ENCODE assay signal across 32 cellular contexts in the genomic region with DNA sequence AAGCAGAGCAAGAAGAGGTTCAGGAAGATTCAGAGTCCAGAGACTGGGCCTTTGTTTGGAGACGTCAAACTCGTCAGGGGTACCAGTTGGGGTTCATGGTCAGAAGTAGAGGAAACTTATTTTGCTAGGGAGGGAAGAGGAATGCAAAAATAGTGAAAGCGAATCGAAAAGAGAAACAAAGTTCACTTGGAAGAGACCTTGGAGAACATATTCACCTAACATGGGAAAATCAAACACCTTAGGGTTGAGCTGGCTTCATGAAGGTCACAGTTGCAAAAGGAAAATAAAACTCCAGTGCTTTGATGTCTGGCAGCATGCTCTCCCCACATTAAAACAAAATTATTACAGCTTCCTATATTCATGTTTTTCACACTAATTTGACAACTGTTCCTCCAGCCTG.
"Had no signal": no experiment of that assay in that cellular context is flagged by ENCODE, and none has a peak within 500 bp of the region (broad histone marks: within the 10 kb centered on the region; RNA-seq: fewer than 3 reads in every experiment).

No MANE protein-coding gene starts in this region.

- ATAC-seq: naive thymus-derived CD8-positive, alpha-beta T cell; natural killer cell treated with Interleukin-12 subunit alpha and Interleukin-12 subunit beta and Interleukin-15 and Interleukin-18, amount 100 ng/mL, for 72 hours; psoas muscle; right cardiac atrium; sciatic nerve; stimulated activated memory B cell treated with anti-CD40 and anti-IgM and Interleukin-4, amounts not matched to agents 10 μg/mL and 1 μg/mL and 100 μg/mL, for 72 hours; stimulated activated naive CD8-positive, alpha-beta T cell treated with anti-CD3 and anti-CD28 coated beads, Interleukin-15, amount 100 ng/mL, for 72 hours; stimulated activated naive CD8-positive, alpha-beta T cell treated with anti-CD3 and anti-CD28 coated beads, Interleukin-15, Interleukin-2, amounts not matched to agents 100 U/mL and 50 U/mL, for 24 hours; upper lobe of right lung had no signal

- H3K27ac Mint-ChIP-seq: naive thymus-derived CD8-positive, alpha-beta T cell; natural killer cell treated with Interleukin-12 subunit alpha and Interleukin-12 subunit beta and Interleukin-15 and Interleukin-18, amount 100 ng/mL, for 72 hours; nephron progenitor cell; neural progenitor cell; progenitor cell of endocrine pancreas; stimulated activated memory B cell treated with anti-CD40 and anti-IgM and Interleukin-4, amounts not matched to agents 10 μg/mL and 1 μg/mL and 100 μg/mL, for 72 hours; stimulated activated naive CD8-positive, alpha-beta T cell treated with anti-CD3 and anti-CD28 coated beads, Interleukin-15, amount 100 ng/mL, for 72 hours; type B pancreatic cell had no signal

- DNase-seq: naive thymus-derived CD8-positive, alpha-beta T cell; nephron progenitor cell; occipital lobe; ovary; posterior cingulate gyrus; psoas muscle; spleen; stimulated activated CD4-positive, alpha-beta T cell treated with anti-CD3 and anti-CD28 coated beads, Interleukin-12 subunit alpha, Interleukin-12 subunit beta, amount 100 ng/mL, for 4 hours; stimulated activated CD4-positive, alpha-beta T cell treated with anti-CD3 and anti-CD28 coated beads, Interleukin-1b, Interleukin-23, amount 100 ng/mL, for 48 hours; stimulated activated CD4-positive, alpha-beta T cell treated with anti-CD3 and anti-CD28 coated beads, Interleukin-4, amount 100 ng/mL, for 1 hour; stimulated activated CD4-positive, alpha-beta T cell treated with anti-CD3 and anti-CD28 coated beads, Interleukin-4, amount 100 ng/mL, for 4 hours; stimulated activated CD8-positive, alpha-beta memory T cell treated with anti-CD3 and anti-CD28 coated beads, Interleukin-4, amount 100 ng/mL, for 48 hours; stimulated activated naive CD4-positive, alpha-beta T cell; stimulated activated naive CD8-positive, alpha-beta T cell treated with anti-CD3 and anti-CD28 coated beads, Interleukin-15, amount 100 ng/mL, for 72 hours; stimulated activated naive CD8-positive, alpha-beta T cell treated with anti-CD3 and anti-CD28 coated beads, Interleukin-15, Interleukin-2, amounts not matched to agents 100 U/mL and 50 U/mL, for 24 hours; substantia nigra; testis; tibial artery; transverse colon; upper lobe of right lung; uterus had no signal

- H3K27me3 ChIP-seq: neural progenitor cell, ovary, spleen, suprapubic skin, testis, tibial artery, transverse colon, upper lobe of right lung, uterus had no signal

- H3K36me3 ChIP-seq: neural progenitor cell, ovary, spleen, suprapubic skin, tibial artery, transverse colon, upper lobe of right lung, uterus had no signal

- H3K9ac ChIP-seq: neural progenitor cell, parathyroid adenoma had no signal

- H3K4me2 ChIP-seq: neural progenitor cell, smooth muscle cell had no signal

- H3K4me3 Mint-ChIP-seq: naive thymus-derived CD8-positive, alpha-beta T cell; natural killer cell treated with Interleukin-12 subunit alpha and Interleukin-12 subunit beta and Interleukin-15 and Interleukin-18, amount 100 ng/mL, for 72 hours; nephron progenitor cell; neural progenitor cell; stimulated activated memory B cell treated with anti-CD40 and anti-IgM and Interleukin-4, amounts not matched to agents 10 μg/mL and 1 μg/mL and 100 μg/mL, for 72 hours; stimulated activated naive CD8-positive, alpha-beta T cell treated with anti-CD3 and anti-CD28 coated beads, Interleukin-15, amount 100 ng/mL, for 72 hours; type B pancreatic cell had no signal

- H3K36me3 Mint-ChIP-seq: naive thymus-derived CD8-positive, alpha-beta T cell; natural killer cell treated with Interleukin-12 subunit alpha and Interleukin-12 subunit beta and Interleukin-15 and Interleukin-18, amount 100 ng/mL, for 72 hours; neural progenitor cell; stimulated activated memory B cell treated with anti-CD40 and anti-IgM and Interleukin-4, amounts not matched to agents 10 μg/mL and 1 μg/mL and 100 μg/mL, for 72 hours; type B pancreatic cell had no signal

- H3K4me3 ChIP-seq: neural progenitor cell, ovary, psoas muscle, skin epidermis, smooth muscle cell, spleen, suprapubic skin, testis, tibial artery, transverse colon, upper lobe of right lung, uterus had no signal

- H3K9me3 Mint-ChIP-seq: natural killer cell treated with Interleukin-12 subunit alpha and Interleukin-12 subunit beta and Interleukin-15 and Interleukin-18, amount 100 ng/mL, for 72 hours; neural progenitor cell; stimulated activated naive CD8-positive, alpha-beta T cell treated with anti-CD3 and anti-CD28 coated beads, Interleukin-15, amount 100 ng/mL, for 72 hours; type B pancreatic cell had no signal

- H3K27me3 Mint-ChIP-seq: naive thymus-derived CD8-positive, alpha-beta T cell; natural killer cell treated with Interleukin-12 subunit alpha and Interleukin-12 subunit beta and Interleukin-15 and Interleukin-18, amount 100 ng/mL, for 72 hours; progenitor cell of endocrine pancreas; stimulated activated memory B cell treated with anti-CD40 and anti-IgM and Interleukin-4, amounts not matched to agents 10 μg/mL and 1 μg/mL and 100 μg/mL, for 72 hours; stimulated activated naive CD8-positive, alpha-beta T cell treated with anti-CD3 and anti-CD28 coated beads, Interleukin-15, amount 100 ng/mL, for 72 hours; type B pancreatic cell had no signal

- H3K4me1 ChIP-seq: neural progenitor cell, parathyroid adenoma, psoas muscle, spleen, suprapubic skin, testis, transverse colon, upper lobe of right lung, uterus had no signal

- H3K27ac ChIP-seq: neural progenitor cell, ovary, parathyroid adenoma, psoas muscle, skin epidermis, spleen, suprapubic skin, testis, tibial artery, transverse colon, upper lobe of right lung, uterus had no signal

- H3K4me1 Mint-ChIP-seq: naive thymus-derived CD8-positive, alpha-beta T cell; nephron progenitor cell; neural progenitor cell; stimulated activated memory B cell treated with anti-CD40 and anti-IgM and Interleukin-4, amounts not matched to agents 10 μg/mL and 1 μg/mL and 100 μg/mL, for 72 hours; stimulated activated naive CD8-positive, alpha-beta T cell treated with anti-CD3 and anti-CD28 coated beads, Interleukin-15, amount 100 ng/mL, for 72 hours had no signal

- H3K9me3 ChIP-seq: ovary, psoas muscle, suprapubic skin, testis, tibial artery, transverse colon, upper lobe of right lung had no signal

- H2AFZ ChIP-seq: parathyroid adenoma had no signal

- H3K79me2 ChIP-seq: parathyroid adenoma had no signal
